In genomic region chr9:87713990-87714335, GRCh38 we compare ENCODE assay signal across 11 cellular contexts. TPM values are rescaled to one million over a fixed set of nuclear protein-coding genes. Genes with fewer than 3 reads are reported as not detected.
DNase-seq lines count a peak whose midpoint lies in the region; ATAC-seq and TF ChIP-seq lines count a peak whose summit lies in the region.
"Had no signal": no experiment of that assay in that cellular context is flagged by ENCODE, and none has a peak within 500 bp of the region (broad histone marks: within the 10 kb centered on the region; RNA-seq: fewer than 3 reads in every experiment).

No MANE protein-coding gene starts in this region.

- H3K4me1 ChIP-seq in RWPE2 (ENCODE audit: insufficient read depth, poor library complexity, severe bottlenecking) (peaks cover 11% of the 10 kb centered on the region), colonic mucosa (no peaks in the 10 kb centered on the region), mucosa of rectum (ENCODE audit: control insufficient read depth in 2 of 2, insufficient read depth in 2 of 2, low read length in 2 of 2) (peaks cover 0 to 2% of the 10 kb centered on the region in 2 donors), tibial nerve (peaks cover 0 to 31% (median 18%) of the 10 kb centered on the region in 4 donors)

- peaks cover 0 to 1% of the 10 kb centered on the region in 2 donors for H3K9me3 Mint-ChIP-seq in effector memory CD8-positive, alpha-beta T cell

- H3K27ac ChIP-seq in RWPE2 (ENCODE audit: poor library complexity, severe bottlenecking) (peak overlapping the region; percentile 74), colonic mucosa (peak overlapping the region; percentile 31), mucosa of rectum (ENCODE audit: low read depth in 2 of 2, low read length in 2 of 2) (peak overlapping the region; percentile 52 to 71), tibial nerve (peak overlapping the region in 3 of 4 donors; percentile 32 to 80 (median 78))

- H3K9ac ChIP-seq in colonic mucosa (ENCODE audit: low read depth in 2 of 2, low read length in 2 of 2) (no peak overlapping the region), mucosa of rectum (ENCODE audit: low read depth in 1 of 2, low read length in 2 of 2) (peak overlapping the region in 1 of 2 donors; percentile 5)

- H3K36me3 Mint-ChIP-seq in effector memory CD8-positive, alpha-beta T cell (ENCODE audit: insufficient read depth): no peaks in the 10 kb centered on the region

- H3K4me1 Mint-ChIP-seq in effector memory CD8-positive, alpha-beta T cell (ENCODE audit: low read depth in 2 of 2): no peaks in the 10 kb centered on the region

- TF ChIP-seq POLR2A in tibial nerve (IDR thresholded peaks at IDR 0.05): no peak

- DNase-seq in RWPE2 (ENCODE audit: low spot score) (no peak), colonic mucosa (no peak), tibial nerve (ENCODE audit: low spot score in 2 of 2) (no peak), NCI-H510A (lab: John Stamatoyannopoulos, UW) (no peak)
- no peak for DNase-seq in effector memory CD8-positive, alpha-beta T cell
- DNase-seq: activated naive CD4-positive, alpha-beta T cell treated with anti-CD3 and anti-CD28 coated beads, Interleukin-2, amount 50 U/mL, for 16 hours; DND-41; NCI-H1092; NCI-H748 treated with DMSO at 0.1 percent for 48 hours had no signal

- peaks cover 16 to 25% of the 10 kb centered on the region in 2 donors for H3K27me3 Mint-ChIP-seq in effector memory CD8-positive, alpha-beta T cell

- WGBS in tibial nerve, 2 donors: 19 to 23% methylated on average over 5 of the region's 5 CpGs

- no peak for TF ChIP-seq CTCF in RWPE2 (IDR thresholded peaks at IDR 0.05; ENCODE audit: poor library complexity, severe bottlenecking)
- TF ChIP-seq CTCF in colonic mucosa (IDR thresholded peaks at IDR 0.05): no peak
- TF ChIP-seq CTCF in tibial nerve (IDR thresholded peaks at IDR 0.05): no peak

- no peaks in the 10 kb centered on the region for H3K9me3 ChIP-seq in RWPE2 (ENCODE audit: severe bottlenecking)
- no peaks in the 10 kb centered on the region for H3K9me3 ChIP-seq in colonic mucosa
- no peaks in the 10 kb centered on the region for H3K9me3 ChIP-seq in mucosa of rectum (ENCODE audit: control insufficient read depth in 2 of 2, low read length in 2 of 2)
- no peaks in the 10 kb centered on the region for H3K9me3 ChIP-seq in tibial nerve

- no peaks in the 10 kb centered on the region for H3K27me3 ChIP-seq in RWPE2 (ENCODE audit: insufficient read depth, poor library complexity, severe bottlenecking)
- no peaks in the 10 kb centered on the region for H3K27me3 ChIP-seq in colonic mucosa
- no peaks in the 10 kb centered on the region for H3K27me3 ChIP-seq in mucosa of rectum (ENCODE audit: control insufficient read depth in 2 of 2, insufficient read depth in 2 of 2, low read length in 2 of 2)
- H3K27me3 ChIP-seq in tibial nerve: no peaks in the 10 kb centered on the region

- H3K4me3 Mint-ChIP-seq in effector memory CD8-positive, alpha-beta T cell: no peak overlapping the region

- H3K27ac Mint-ChIP-seq in effector memory CD8-positive, alpha-beta T cell: no peak overlapping the region

- no peak overlapping the region for H3K4me3 ChIP-seq in RWPE2 (ENCODE audit: severe bottlenecking)
- no peak overlapping the region for H3K4me3 ChIP-seq in colonic mucosa
- H3K4me3 ChIP-seq in mucosa of rectum (ENCODE audit: low read length in 2 of 2): peak overlapping the region in 1 of 2 donors; percentile 39
- peak overlapping the region in 1 of 4 donors; percentile 13 for H3K4me3 ChIP-seq in tibial nerve

- intact Hi-C loops in colonic mucosa (cut with DNase I): no loop called here

- no peak for ATAC-seq in RWPE2 (ENCODE audit: low read depth)
- ATAC-seq in effector memory CD8-positive, alpha-beta T cell (replicated peaks): no peak
- no peak for ATAC-seq in HG02884 (IDR thresholded peaks at IDR 0.05; ENCODE audit: unreplicated experiment)

- H3K36me3 ChIP-seq in RWPE2 (ENCODE audit: low read depth) (no peaks in the 10 kb centered on the region), colonic mucosa (no peaks in the 10 kb centered on the region), mucosa of rectum (ENCODE audit: control insufficient read depth in 2 of 2, insufficient read depth in 2 of 2, low read length in 2 of 2) (no peaks in the 10 kb centered on the region), tibial nerve (no peaks in the 10 kb centered on the region)

- no peak for TF ChIP-seq EP300 in tibial nerve (IDR thresholded peaks at IDR 0.05)

RNA-seq across cellular contexts. Expression of gene CTSL, which starts 12.0 kb away (rescaled TPM):
- total RNA-seq in colonic mucosa (10 to 100 TPM; 32.1 to 69.9 TPM), tibial nerve (100 to 1,000 TPM in 2 of 4 donors, 10 to 100 TPM in 2; 77.7 to 181 (median 100) TPM)
